8 cellular contexts compared by ENCODE assay signal in the genomic region with DNA sequence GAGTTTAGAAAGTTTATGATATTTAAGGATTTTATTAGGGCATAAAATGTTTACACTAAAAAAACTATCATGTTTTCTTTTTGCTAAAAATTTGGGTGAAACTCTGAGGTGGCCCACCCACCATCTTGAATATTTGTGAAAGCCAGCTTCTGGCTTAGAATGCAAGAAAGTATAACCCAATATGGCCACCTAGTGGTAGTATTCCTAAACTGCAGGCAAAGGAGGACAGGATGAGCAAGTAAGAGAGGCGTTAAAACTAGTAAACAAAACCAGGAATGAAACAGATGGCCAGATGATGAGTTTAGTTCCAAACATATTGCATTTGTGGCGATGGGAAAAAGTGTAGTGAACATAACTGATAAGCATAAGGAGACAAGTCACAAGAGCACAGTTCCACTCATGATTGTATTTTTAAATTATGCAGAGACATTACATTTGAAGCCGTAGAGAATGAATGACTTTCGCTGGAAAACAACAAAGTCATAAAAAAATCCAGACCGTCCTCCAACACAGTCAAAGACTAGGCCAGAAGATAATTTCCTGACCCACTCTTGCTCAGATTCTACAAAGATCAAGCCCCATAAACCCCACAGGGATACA.
DNase-seq lines count a peak whose midpoint lies in the region; ATAC-seq, FAIRE-seq and TF ChIP-seq lines count a peak whose summit lies in the region.

No MANE protein-coding gene starts in this region.

- H2AK5ac ChIP-seq in H1 (ENCODE audit: low read depth, low read length) (no peak overlapping the region), mesendoderm (ENCODE audit: low read length) (no peak overlapping the region)

- H3K4ac ChIP-seq in H1 (replicated peaks; ENCODE audit: insufficient read length, low read depth, low read length) (no peak overlapping the region), mesendoderm (ENCODE audit: low read depth, low read length) (no peak overlapping the region)

- no peak overlapping the region for H2BK120ac ChIP-seq in H1 (replicated peaks; ENCODE audit: low read depth, low read length)
- no peak overlapping the region for H2BK120ac ChIP-seq in mesendoderm (ENCODE audit: low read depth, low read length)

- H3K4me3 ChIP-seq in HEK293 (ENCODE audit: low read depth, low read length): no peak overlapping the region
- no peak overlapping the region for H3K4me3 ChIP-seq in H1 (ENCODE audit: extremely low read depth in 1 of 4, insufficient read depth in 2 of 4, low read depth in 3 of 4, low read length in 4 of 4)
- H3K4me3 ChIP-seq in mesendoderm (ENCODE audit: low read length): no peak overlapping the region
- no peak overlapping the region for H3K4me3 ChIP-seq in upper lobe of right lung

- no peaks in the 10 kb centered on the region for H3K9me3 Mint-ChIP-seq in activated naive CD4-positive, alpha-beta T cell treated with anti-CD3 and anti-CD28 coated beads, Interleukin-2, amount 50 U/mL, for 72 hours
- peaks cover 0 to 6% (median 3%) of the 10 kb centered on the region in 3 donors for H3K9me3 Mint-ChIP-seq in T-cell

- FAIRE-seq in H1 (lab: Jason Lieb, UNC): peak; percentile 81

- no peak overlapping the region for H3K4me3 Mint-ChIP-seq in T-cell

- no peak overlapping the region for H2BK12ac ChIP-seq in H1 (ENCODE audit: low read depth, low read length)

- H2BK15ac ChIP-seq in H1 (ENCODE audit: low read length) (no peak overlapping the region), mesendoderm (replicated peaks; ENCODE audit: low read depth) (no peak overlapping the region)

- no peak overlapping the region for H4K91ac ChIP-seq in H1 (replicated peaks; ENCODE audit: insufficient read length, low read length)

- H3K79me2 ChIP-seq in H1 (ENCODE audit: control insufficient read depth in 1 of 2, insufficient read depth in 2 of 2, low read length in 2 of 2) (no peaks in the 10 kb centered on the region), mesendoderm (ENCODE audit: control insufficient read depth, insufficient read depth, low read length) (no peaks in the 10 kb centered on the region)

- no peak overlapping the region for H3K27ac ChIP-seq in HEK293 (ENCODE audit: extremely low read depth, low read depth, low read length)
- no peak overlapping the region for H3K27ac ChIP-seq in H1 (ENCODE audit: low read depth, low read length)
- no peak overlapping the region for H3K27ac ChIP-seq in mesendoderm (ENCODE audit: low read depth, low read length)
- no peak overlapping the region for H3K27ac ChIP-seq in upper lobe of right lung

- H3K23ac ChIP-seq in H1 (ENCODE audit: insufficient read length): no peak overlapping the region
- no peak overlapping the region for H3K23ac ChIP-seq in mesendoderm (ENCODE audit: low read length)

- H3K56ac ChIP-seq in H1 (replicated peaks; ENCODE audit: insufficient read length, low read depth, low read length) (no peak overlapping the region), mesendoderm (ENCODE audit: low read length) (no peak overlapping the region)

- TF ChIP-seq CTCF in HEK293 (tag by site-specific recombination; IDR thresholded peaks at IDR 0.05) (0 out of 2 replicates have a peak, but pooled peaks have one; percentile 10), H1 (IDR thresholded peaks at IDR 0.05; ENCODE audit: control extremely low read depth in 1 of 3, insufficient read depth in 1 of 3, low read depth in 1 of 3, low read length in 3 of 3) (peak in 2 of 3 experiments; percentile 69 to 79; a peak in 3 of 4 replicates), upper lobe of right lung (IDR thresholded peaks at IDR 0.05) (peak; percentile 93)

- 0 out of 2 replicates have a peak overlapping the region, but pooled peaks have one; percentile 89 for H2AFZ ChIP-seq in H1 (ENCODE audit: low read length)

- H4K8ac ChIP-seq in H1 (ENCODE audit: extremely low read depth, insufficient read depth, low read length): no peak overlapping the region
- H4K8ac ChIP-seq in mesendoderm (ENCODE audit: low read depth, low read length): no peak overlapping the region

- H3K9ac ChIP-seq in H1 (replicated peaks in 1 of 4; ENCODE audit: extremely low read depth in 1 of 4, low read depth in 3 of 4, low read length in 3 of 4): no peak overlapping the region
- H3K9ac ChIP-seq in mesendoderm (ENCODE audit: low read length): no peak overlapping the region

- CTCF ChIA-PET in HEK293 (lab: Yijun Ruan, JAX) (interaction anchor here (0.5 to 2.9 kb wide), 21 partner anchors 10 to 404 kb away, joined by 3 to 26 read pairs (median 3); no protein-coding TSS in a partner anchor), T-cell (lab: Charles Lee) (interaction anchor here (0.6 to 1.3 kb wide), 6 partner anchors 72 to 329 kb away, joined by 3 to 6 read pairs (median 3); no protein-coding TSS in a partner anchor), H1 (lab: Charles Lee; ENCODE audit: partially characterized antibody) (interaction anchor here (0.7 to 4.0 kb wide), 19 partner anchors 11 to 332 kb away, joined by 3 to 22 read pairs (median 4); no protein-coding TSS in a partner anchor)

- WGBS in H1 (ENCODE audit: extremely low coverage in 1 of 2, insufficient coverage in 1 of 2, insufficient read length in 1 of 2, insufficient replicate concordance in 2 of 2, low coverage in 1 of 2, low lambda C conversion rate in 2 of 2, missing lambda C conversion rate in 1 of 2), 2 experiments: 68% methylated on average over 5 of the region's 5 CpGs; no CpG with 5 or more reads in 1 of the 2 experiments
- WGBS in mesendoderm (ENCODE audit: extremely low coverage, insufficient coverage, low lambda C conversion rate): no CpG with 5 or more reads among the region's 5 CpGs

- no peak for TF ChIP-seq POLR2A in H1 (IDR thresholded peaks at IDR 0.05; ENCODE audit: control extremely low read depth in 1 of 2, low read depth in 2 of 2, low read length in 2 of 2)

- TF ChIP-seq RAD21 in H1 (IDR thresholded peaks at IDR 0.05 in 1 of 2, conservative IDR thresholded peaks at IDR 0.05 in 1 of 2; ENCODE audit: low read depth in 2 of 2, low read length in 2 of 2): peak; percentile 80 to 85

- no peak overlapping the region for H2BK20ac ChIP-seq in H1 (ENCODE audit: low read length)

- H3K79me1 ChIP-seq in H1 (ENCODE audit: low read depth, low read length): no peaks in the 10 kb centered on the region
- no peaks in the 10 kb centered on the region for H3K79me1 ChIP-seq in mesendoderm (ENCODE audit: low read length)

- no peaks in the 10 kb centered on the region for H3K27me3 Mint-ChIP-seq in T-cell

- H3K36me3 Mint-ChIP-seq in activated naive CD4-positive, alpha-beta T cell treated with anti-CD3 and anti-CD28 coated beads, Interleukin-2, amount 50 U/mL, for 72 hours: peaks cover 17% of the 10 kb centered on the region in 2 donors
- H3K36me3 Mint-ChIP-seq in T-cell: peaks cover 12% of the 10 kb centered on the region

- H4K5ac ChIP-seq in H1 (ENCODE audit: insufficient read length, low read depth, low read length) (no peak overlapping the region), mesendoderm (ENCODE audit: low read length) (no peak overlapping the region)

- peak in 1 of 2 donors; percentile 72 for DNase-seq in activated naive CD4-positive, alpha-beta T cell treated with anti-CD3 and anti-CD28 coated beads, Interleukin-2, amount 50 U/mL, for 72 hours (ENCODE audit: low spot score in 2 of 2)
- DNase-seq in activated naive CD4-positive, alpha-beta T cell treated with anti-CD3 and anti-CD28 coated beads, Interleukin-2, amount 50 U/mL, for 16 hours: no peak
- DNase-seq in NCI-H128 (lab: John Stamatoyannopoulos, UW; ENCODE audit: unreplicated experiment) (peak; percentile 36), T-cell (peak in 21 of 34 experiments; percentile 2 to 54 (median 16)), H1 (ENCODE audit: low read depth in 1 of 2, low spot score in 2 of 2) (peak; percentile 31 to 57), mesendoderm (peak; percentile 90), upper lobe of right lung (no peak)

- no peak overlapping the region for H2BK5ac ChIP-seq in H1 (ENCODE audit: low read depth, low read length)
- no peak overlapping the region for H2BK5ac ChIP-seq in mesendoderm (ENCODE audit: low read length)

- H3K36me3 ChIP-seq in HEK293 (ENCODE audit: control insufficient read depth in 2 of 2, insufficient read depth in 1 of 2, low read length in 2 of 2) (peaks cover 0 to 8% of the 10 kb centered on the region in 2 experiments; a peak in 2 of 3 replicates), H1 (ENCODE audit: control insufficient read depth in 2 of 4, insufficient read depth in 4 of 4, low read length in 3 of 4) (no peaks in the 10 kb centered on the region), mesendoderm (ENCODE audit: control insufficient read depth, insufficient read depth, low read length) (no peaks in the 10 kb centered on the region), upper lobe of right lung (peaks cover 14% of the 10 kb centered on the region)

- no peaks in the 10 kb centered on the region for H3K23me2 ChIP-seq in H1 (ENCODE audit: low read depth, low read length)

- intact Hi-C loops in upper lobe of right lung (cut with DNase I): no loop called here

- no peak overlapping the region for H3K14ac ChIP-seq in H1 (ENCODE audit: insufficient read length)

- ATAC-seq in activated naive CD4-positive, alpha-beta T cell treated with anti-CD3 and anti-CD28 coated beads, Interleukin-2, amount 50 U/mL, for 72 hours: peak; percentile 44 to 54
- peak; percentile 48 to 61 (median 52) for ATAC-seq in T-cell (replicated peaks in 1 of 4)
- peak; percentile 85 for ATAC-seq in upper lobe of right lung

- H3K4me1 ChIP-seq in HEK293 (ENCODE audit: control insufficient read depth, insufficient read depth, low read length) (no peaks in the 10 kb centered on the region), H1 (replicated peaks in 1 of 4; ENCODE audit: control insufficient read depth in 3 of 4, insufficient read depth in 4 of 4, low read length in 3 of 4) (no peaks in the 10 kb centered on the region), mesendoderm (ENCODE audit: control insufficient read depth, low read depth, low read length) (no peaks in the 10 kb centered on the region), upper lobe of right lung (no peaks in the 10 kb centered on the region)

- H3K27ac Mint-ChIP-seq in activated naive CD4-positive, alpha-beta T cell treated with anti-CD3 and anti-CD28 coated beads, Interleukin-2, amount 50 U/mL, for 72 hours: no peak overlapping the region
- H3K27ac Mint-ChIP-seq in T-cell: no peak overlapping the region

- H3K9me3 ChIP-seq in HEK293 (ENCODE audit: control insufficient read depth, insufficient read depth, low read depth, low read length) (no peaks in the 10 kb centered on the region), H1 (ENCODE audit: insufficient read depth in 2 of 2, low read depth in 1 of 2, low read length in 1 of 2) (0 out of 4 replicates have a peak, but pooled peaks cover 0 to 4% of the 10 kb centered on the region in 2 experiments), upper lobe of right lung (no peaks in the 10 kb centered on the region)

- H3K27me3 ChIP-seq in H1 (replicated peaks in 1 of 4; ENCODE audit: control insufficient read depth in 3 of 4, extremely low read depth in 1 of 4, insufficient read depth in 3 of 4, low read length in 3 of 4) (no peaks in the 10 kb centered on the region), mesendoderm (ENCODE audit: insufficient read depth, low read length, poor library complexity) (no peaks in the 10 kb centered on the region), upper lobe of right lung (no peaks in the 10 kb centered on the region)

- POLR2A ChIA-PET in HEK293 (lab: Yijun Ruan, JAX) (no interaction called here), T-cell (lab: Charles Lee) (no interaction called here), H1 (lab: Charles Lee; ENCODE audit: partially characterized antibody) (no interaction called here)

- TF ChIP-seq EP300 in H1 (IDR thresholded peaks at IDR 0.05; ENCODE audit: borderline replicate concordance in 1 of 2, low read depth in 2 of 2, low read length in 2 of 2): no peak

- no peaks in the 10 kb centered on the region for H3K4me1 Mint-ChIP-seq in T-cell

- H3K18ac ChIP-seq in H1 (ENCODE audit: extremely low read depth, low read length) (no peak overlapping the region), mesendoderm (ENCODE audit: low read length) (no peak overlapping the region)

- H3K4me2 ChIP-seq in H1 (ENCODE audit: insufficient read depth in 1 of 2, low read depth in 2 of 2, low read length in 2 of 2) (no peak overlapping the region), mesendoderm (ENCODE audit: low read length) (no peak overlapping the region)

- H4K20me1 ChIP-seq in H1 (replicated peaks in 1 of 2; ENCODE audit: control insufficient read depth in 1 of 2, insufficient read depth in 2 of 2, low read length in 2 of 2): no peaks in the 10 kb centered on the region

Comparison
In these comparisons a context has a peak if more than half of its experiments do, and no peak if none do; other contexts are left out.
1. DNase-seq: peak in NCI-H128 (single experiment), T-cell (21 of 34), H1 (2 of 2) and mesendoderm (single experiment); none in activated naive CD4-positive, alpha-beta T cell treated with anti-CD3 and anti-CD28 coated beads, Interleukin-2, amount 50 U/mL, for 16 hours (single experiment) and upper lobe of right lung (single experiment).
2. CTCF ChIP-seq: peak in every context shown above with its lines; median percentile 93 in upper lobe of right lung; 74 in H1; 10 in HEK293.
3. Peak in every context shown above with its lines, with median percentiles within 50 percentile points of each other: ATAC-seq.